Comparison of ENCODE assay signal across 1 cellular context in the genomic region with DNA sequence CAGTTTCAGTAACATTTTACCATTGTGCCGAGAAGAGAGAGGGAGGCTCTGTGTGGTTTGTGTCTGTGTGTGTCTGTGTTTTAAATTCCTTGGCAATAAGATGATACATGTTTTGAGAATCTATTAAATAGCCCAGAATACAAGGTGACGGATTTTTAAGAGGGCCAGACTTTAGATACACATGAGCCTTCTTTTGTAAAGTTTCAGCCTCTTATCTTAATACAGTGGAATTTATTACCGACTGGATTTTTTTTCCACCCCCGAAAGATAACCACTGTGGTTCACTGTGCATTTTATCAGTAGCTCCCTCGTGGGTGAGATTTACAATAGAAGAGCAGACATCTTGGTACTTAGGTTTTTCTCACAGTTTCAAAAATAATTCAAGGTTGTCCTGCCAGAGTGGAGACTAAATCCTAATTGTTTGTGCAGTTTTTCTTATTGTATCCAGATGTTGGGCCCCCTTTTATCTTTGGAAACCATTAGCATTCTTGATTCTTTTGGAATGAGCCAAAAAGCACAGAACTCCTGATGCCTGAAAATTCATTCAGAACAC.
TF ChIP-seq lines count a peak whose summit lies in the region.

No MANE protein-coding gene starts in this region.

TF ChIP-seq in SK-N-SH treated with all-trans-retinoic acid at 6 μM for 48 hours, 23 proteins besides CTCF, POLR2A, EP300 and RAD21 (continued from another document):
- TF ChIP-seq, protein P1, sequence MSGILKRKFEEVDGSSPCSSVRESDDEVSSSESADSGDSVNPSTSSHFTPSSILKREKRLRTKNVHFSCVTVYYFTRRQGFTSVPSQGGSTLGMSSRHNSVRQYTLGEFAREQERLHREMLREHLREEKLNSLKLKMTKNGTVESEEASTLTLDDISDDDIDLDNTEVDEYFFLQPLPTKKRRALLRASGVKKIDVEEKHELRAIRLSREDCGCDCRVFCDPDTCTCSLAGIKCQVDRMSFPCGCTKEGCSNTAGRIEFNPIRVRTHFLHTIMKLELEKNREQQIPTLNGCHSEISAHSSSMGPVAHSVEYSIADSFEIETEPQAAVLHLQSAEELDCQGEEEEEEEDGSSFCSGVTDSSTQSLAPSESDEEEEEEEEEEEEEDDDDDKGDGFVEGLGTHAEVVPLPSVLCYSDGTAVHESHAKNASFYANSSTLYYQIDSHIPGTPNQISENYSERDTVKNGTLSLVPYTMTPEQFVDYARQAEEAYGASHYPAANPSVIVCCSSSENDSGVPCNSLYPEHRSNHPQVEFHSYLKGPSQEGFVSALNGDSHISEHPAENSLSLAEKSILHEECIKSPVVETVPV (CRISPR knock-in tag; IDR thresholded peaks at IDR 0.05), result no peak
- TF ChIP-seq, protein P2, sequence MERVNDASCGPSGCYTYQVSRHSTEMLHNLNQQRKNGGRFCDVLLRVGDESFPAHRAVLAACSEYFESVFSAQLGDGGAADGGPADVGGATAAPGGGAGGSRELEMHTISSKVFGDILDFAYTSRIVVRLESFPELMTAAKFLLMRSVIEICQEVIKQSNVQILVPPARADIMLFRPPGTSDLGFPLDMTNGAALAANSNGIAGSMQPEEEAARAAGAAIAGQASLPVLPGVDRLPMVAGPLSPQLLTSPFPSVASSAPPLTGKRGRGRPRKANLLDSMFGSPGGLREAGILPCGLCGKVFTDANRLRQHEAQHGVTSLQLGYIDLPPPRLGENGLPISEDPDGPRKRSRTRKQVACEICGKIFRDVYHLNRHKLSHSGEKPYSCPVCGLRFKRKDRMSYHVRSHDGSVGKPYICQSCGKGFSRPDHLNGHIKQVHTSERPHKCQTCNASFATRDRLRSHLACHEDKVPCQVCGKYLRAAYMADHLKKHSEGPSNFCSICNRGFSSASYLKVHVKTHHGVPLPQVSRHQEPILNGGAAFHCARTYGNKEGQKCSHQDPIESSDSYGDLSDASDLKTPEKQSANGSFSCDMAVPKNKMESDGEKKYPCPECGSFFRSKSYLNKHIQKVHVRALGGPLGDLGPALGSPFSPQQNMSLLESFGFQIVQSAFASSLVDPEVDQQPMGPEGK (CRISPR knock-in tag; IDR thresholded peaks at IDR 0.05; ENCODE audit: borderline replicate concordance), result peak; percentile 28; the same call in 1 of the 2 replicates
- TF ChIP-seq SNAI2 (CRISPR knock-in tag; IDR thresholded peaks at IDR 0.05), result no peak
- TF ChIP-seq ARNTL (CRISPR knock-in tag; IDR thresholded peaks at IDR 0.05; ENCODE audit: borderline replicate concordance, low read depth), result no peak
